ENCODE assay signal across 14 cellular contexts in the genomic region with DNA sequence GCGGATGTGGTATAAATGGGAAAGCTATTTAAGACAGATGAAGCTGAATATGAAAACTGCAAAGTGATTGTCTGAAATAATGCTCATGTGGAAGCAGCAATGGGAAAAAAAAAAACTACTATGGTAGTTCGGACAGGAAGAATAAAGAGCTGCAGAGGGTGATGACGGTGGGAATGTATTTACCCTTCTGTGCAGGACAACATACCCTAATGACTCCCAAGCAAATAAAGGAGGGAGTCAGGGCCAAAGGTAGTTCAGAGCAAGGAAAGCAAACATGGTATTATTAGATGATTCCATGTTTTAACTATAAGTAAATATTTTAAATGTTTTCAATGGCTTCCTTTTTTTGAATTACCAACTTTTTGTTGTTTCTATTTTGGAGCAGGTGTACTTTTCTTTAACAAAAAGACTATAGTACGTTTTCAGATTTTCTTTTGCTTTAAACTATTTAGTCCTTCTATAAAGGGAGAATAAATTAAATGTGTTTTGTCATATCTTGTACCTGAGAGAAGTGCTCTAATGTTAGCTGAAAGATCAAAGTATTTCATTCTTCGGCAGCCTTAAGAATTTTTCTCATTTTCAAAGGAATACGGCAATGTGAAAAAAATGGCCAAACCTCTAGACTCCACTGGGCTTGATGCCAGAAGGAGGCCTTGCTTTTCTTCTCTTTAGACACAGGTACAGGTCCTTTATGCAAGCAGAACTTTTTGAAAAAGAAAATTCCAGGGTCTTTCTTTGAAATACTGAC.
DNase-seq lines count a peak whose midpoint lies in the region; ATAC-seq and TF ChIP-seq lines count a peak whose summit lies in the region.
"Had no signal": no experiment of that assay in that cellular context is flagged by ENCODE, and none has a peak within 500 bp of the region (broad histone marks: within the 10 kb centered on the region; RNA-seq: fewer than 3 reads in every experiment).

No MANE protein-coding gene starts in this region.

- TF ChIP-seq CTCF in nephron (IDR thresholded peaks at IDR 0.05; ENCODE audit: unreplicated experiment in 3 of 3): no peak

- H3K27ac Mint-ChIP-seq in nephron: peak overlapping the region; percentile 39 to 68 (median 50)
- no peak overlapping the region for H3K27ac Mint-ChIP-seq in activated naive CD4-positive, alpha-beta T cell treated with anti-CD3 and anti-CD28 coated beads for 36 hours
- H3K27ac Mint-ChIP-seq: T-helper 1 cell treated with Interleukin-12 subunit alpha and Interleukin-12 subunit beta and Interleukin-4 antibody, amounts not matched to agents 30 μg/mL and 1 μg/mL, for 36 hours had no signal

- no peaks in the 10 kb centered on the region for H3K4me1 Mint-ChIP-seq in nephron
- peaks cover 13% of the 10 kb centered on the region for H3K4me1 Mint-ChIP-seq in activated naive CD4-positive, alpha-beta T cell treated with anti-CD3 and anti-CD28 coated beads for 36 hours (ENCODE audit: low read depth)

- no peaks in the 10 kb centered on the region for H3K27me3 Mint-ChIP-seq in nephron (ENCODE audit: low read depth)
- H3K27me3 Mint-ChIP-seq in activated naive CD4-positive, alpha-beta T cell treated with anti-CD3 and anti-CD28 coated beads for 36 hours (ENCODE audit: low read depth): no peaks in the 10 kb centered on the region

- peak; percentile 11 for DNase-seq in DMS53 treated with DMSO at 0.1 percent for 48 hours (lab: John Stamatoyannopoulos, UW; ENCODE audit: unreplicated experiment)
- peak; percentile 13 for DNase-seq in NCI-H69 (lab: John Stamatoyannopoulos, UW)
- peak; percentile 42 for DNase-seq in astrocyte of the hippocampus (ENCODE audit: low read depth, low spot score)
- no peak for DNase-seq in activated effector memory CD4-positive, alpha-beta T cell treated with Interleukin-2 at 50 U/mL for 16 hours
- no peak for DNase-seq in activated naive CD4-positive, alpha-beta T cell treated with anti-CD3 and anti-CD28 coated beads for 36 hours
- no peak for DNase-seq in LoVo (ENCODE audit: low spot score)
- DNase-seq: ACHN, EL, KBM-7, NCI-H1417 treated with DMSO at 0.1 percent for 48 hours, SJCRH30 had no signal

- no peak overlapping the region for H3K4me3 Mint-ChIP-seq in nephron
- H3K4me3 Mint-ChIP-seq in activated naive CD4-positive, alpha-beta T cell treated with anti-CD3 and anti-CD28 coated beads for 36 hours: no peak overlapping the region
- H3K4me3 Mint-ChIP-seq: T-helper 1 cell treated with Interleukin-12 subunit alpha and Interleukin-12 subunit beta and Interleukin-4 antibody, amounts not matched to agents 30 μg/mL and 1 μg/mL, for 36 hours had no signal

- CTCF ChIA-PET in activated naive CD4-positive, alpha-beta T cell treated with anti-CD3 and anti-CD28 coated beads for 36 hours (lab: Charles Lee): no interaction called here

- intact Hi-C loops in activated naive CD4-positive, alpha-beta T cell treated with anti-CD3 and anti-CD28 coated beads for 36 hours (cut with micrococcal nuclease): no loop called here

- ATAC-seq in HG03460 (IDR thresholded peaks at IDR 0.05; ENCODE audit: unreplicated experiment): no peak

- no peaks in the 10 kb centered on the region for H3K9me3 Mint-ChIP-seq in nephron
- no peaks in the 10 kb centered on the region for H3K9me3 Mint-ChIP-seq in activated naive CD4-positive, alpha-beta T cell treated with anti-CD3 and anti-CD28 coated beads for 36 hours
- H3K9me3 Mint-ChIP-seq: T-helper 1 cell treated with Interleukin-12 subunit alpha and Interleukin-12 subunit beta and Interleukin-4 antibody, amounts not matched to agents 30 μg/mL and 1 μg/mL, for 36 hours had no signal

- H3K36me3 Mint-ChIP-seq in nephron (ENCODE audit: low read depth): peaks cover 26% of the 10 kb centered on the region
- H3K36me3 Mint-ChIP-seq in activated naive CD4-positive, alpha-beta T cell treated with anti-CD3 and anti-CD28 coated beads for 36 hours (ENCODE audit: low read depth): peaks cover 15% of the 10 kb centered on the region

Comparison
In these comparisons a context has a peak if more than half of its experiments do, and no peak if none do; other contexts are left out.
1. DNase-seq: peak in DMS53 treated with DMSO at 0.1 percent for 48 hours (single experiment), NCI-H69 (single experiment) and astrocyte of the hippocampus (single experiment); none in activated effector memory CD4-positive, alpha-beta T cell treated with Interleukin-2 at 50 U/mL for 16 hours (single experiment), activated naive CD4-positive, alpha-beta T cell treated with anti-CD3 and anti-CD28 coated beads for 36 hours (single experiment) and LoVo (single experiment).